Comparison of ENCODE assay signal across 19 cellular contexts in the genomic region with DNA sequence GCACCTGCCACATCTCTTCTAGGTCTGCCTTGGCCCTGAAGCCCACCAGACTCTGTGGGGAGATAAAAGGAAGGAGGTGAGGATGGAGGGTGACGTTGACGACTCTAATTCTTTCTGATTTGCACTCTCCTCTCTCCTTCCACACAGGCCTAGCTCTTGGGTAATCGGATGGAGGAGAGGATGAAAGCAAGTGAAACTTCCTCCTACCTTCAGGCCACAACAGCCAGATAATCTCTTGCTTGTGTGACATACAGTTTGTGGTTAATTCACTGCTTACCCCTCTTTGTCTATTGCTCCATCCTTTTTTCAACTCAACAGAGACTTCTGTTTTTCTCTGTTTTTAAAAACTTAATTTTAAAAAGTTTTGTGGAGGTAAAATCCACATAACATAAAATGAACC.
DNase-seq lines count a peak whose midpoint lies in the region; ATAC-seq and TF ChIP-seq lines count a peak whose summit lies in the region.
"Had no signal": no experiment of that assay in that cellular context is flagged by ENCODE, and none has a peak within 500 bp of the region (broad histone marks: within the 10 kb centered on the region; RNA-seq: fewer than 3 reads in every experiment).

No MANE protein-coding gene starts in this region.

- DNase-seq in activated CD4-positive, alpha-beta T cell treated with anti-CD3 and anti-CD28 coated beads for 36 hours: no peak
- DNase-seq in activated CD4-positive, alpha-beta T cell treated with anti-CD3 and anti-CD28 coated beads for 4 hours: no peak
- DNase-seq in KG1 (lab: John Stamatoyannopoulos, UW) (peak; percentile 13), SIG-M5 treated with dmso at 0.1 percent for 504 hours (lab: John Stamatoyannopoulos, UW; ENCODE audit: unreplicated experiment) (peak; percentile 79), A172 (ENCODE audit: low spot score) (no peak), hepatic stellate cell (ENCODE audit: low spot score) (no peak), breast epithelium (ENCODE audit: low spot score in 2 of 2) (no peak)
- no peak for DNase-seq in naive thymus-derived CD4-positive, alpha-beta T cell
- DNase-seq: 8988T, DMS79, erythroblast, GOT3, NCI-H1694 treated with DMSO at 0.1 percent for 48 hours, NCI-H2227 treated with DMSO at 0.1 percent for 48 hours had no signal

- H3K27ac Mint-ChIP-seq in activated CD4-positive, alpha-beta T cell treated with anti-CD3 and anti-CD28 coated beads for 36 hours: no peak overlapping the region
- H3K27ac Mint-ChIP-seq in naive thymus-derived CD4-positive, alpha-beta T cell: peak overlapping the region in 2 of 9 donors; percentile 4 to 48

- no peak for TF ChIP-seq CTCF in breast epithelium (IDR thresholded peaks at IDR 0.05)

- TF ChIP-seq POLR2A in breast epithelium (IDR thresholded peaks at IDR 0.05): no peak

- H3K4me1 ChIP-seq in naive thymus-derived CD4-positive, alpha-beta T cell (ENCODE audit: control insufficient read depth in 2 of 2, insufficient read depth in 2 of 2, low read length in 2 of 2): peaks cover 46 to 71% of the 10 kb centered on the region in 2 donors
- no peaks in the 10 kb centered on the region for H3K4me1 ChIP-seq in breast epithelium
- H3K4me1 ChIP-seq: gastroesophageal sphincter had no signal

- H3K27ac ChIP-seq in naive thymus-derived CD4-positive, alpha-beta T cell (ENCODE audit: low read depth, low read length): no peak overlapping the region
- no peak overlapping the region for H3K27ac ChIP-seq in breast epithelium
- H3K27ac ChIP-seq: cardiac muscle cell, gastroesophageal sphincter, RWPE1 had no signal

- no peaks in the 10 kb centered on the region for H3K9me3 Mint-ChIP-seq in activated CD4-positive, alpha-beta T cell treated with anti-CD3 and anti-CD28 coated beads for 36 hours (ENCODE audit: low read depth)
- H3K9me3 Mint-ChIP-seq in naive thymus-derived CD4-positive, alpha-beta T cell: peaks cover 0 to 3% (median 0%) of the 10 kb centered on the region in 11 donors
- H3K9me3 Mint-ChIP-seq: neural crest cell had no signal

- H3K36me3 Mint-ChIP-seq in activated CD4-positive, alpha-beta T cell treated with anti-CD3 and anti-CD28 coated beads for 36 hours (ENCODE audit: low read depth): no peaks in the 10 kb centered on the region
- H3K36me3 Mint-ChIP-seq in naive thymus-derived CD4-positive, alpha-beta T cell: peaks cover 0 to 4% (median 0%) of the 10 kb centered on the region in 5 donors
- H3K36me3 Mint-ChIP-seq: CD14-positive monocyte had no signal

- intact Hi-C loops in activated CD4-positive, alpha-beta T cell treated with anti-CD3 and anti-CD28 coated beads for 36 hours (cut with DNase I, micrococcal nuclease): loop anchor here in 1 of 2 experiments (5.0 to 10.0 kb wide), 3 partner anchors 217 to 1407 kb away; no protein-coding TSS in a partner anchor
- intact Hi-C loops in naive thymus-derived CD4-positive, alpha-beta T cell (cut with micrococcal nuclease): loop anchor here (5.0 to 10.0 kb wide), 2 partner anchors 164 to 637 kb away; no protein-coding TSS in a partner anchor
- intact Hi-C loops in breast epithelium (cut with DNase I; ENCODE audit: low total_unique reads): no loop called here

- peaks cover 39% of the 10 kb centered on the region for H3K4me1 Mint-ChIP-seq in activated CD4-positive, alpha-beta T cell treated with anti-CD3 and anti-CD28 coated beads for 36 hours
- H3K4me1 Mint-ChIP-seq in naive thymus-derived CD4-positive, alpha-beta T cell: peaks cover 51 to 96% (median 86%) of the 10 kb centered on the region in 7 donors

- H3K27me3 ChIP-seq in naive thymus-derived CD4-positive, alpha-beta T cell (ENCODE audit: control insufficient read depth in 2 of 2, insufficient read depth in 2 of 2, low read length in 2 of 2): no peaks in the 10 kb centered on the region
- H3K27me3 ChIP-seq in breast epithelium: peaks cover 0 to 10% of the 10 kb centered on the region in 2 donors
- H3K27me3 ChIP-seq: cardiac muscle cell had no signal

- H3K27me3 Mint-ChIP-seq in activated CD4-positive, alpha-beta T cell treated with anti-CD3 and anti-CD28 coated beads for 36 hours: peaks cover 12% of the 10 kb centered on the region
- peaks cover 0 to 67% (median 0%) of the 10 kb centered on the region in 5 donors for H3K27me3 Mint-ChIP-seq in naive thymus-derived CD4-positive, alpha-beta T cell

- POLR2A ChIA-PET in activated CD4-positive, alpha-beta T cell treated with anti-CD3 and anti-CD28 coated beads for 36 hours (lab: Charles Lee): no interaction called here
- POLR2A ChIA-PET in naive thymus-derived CD4-positive, alpha-beta T cell (lab: Charles Lee): no interaction called here

- no peaks in the 10 kb centered on the region for H3K36me3 ChIP-seq in naive thymus-derived CD4-positive, alpha-beta T cell (ENCODE audit: control insufficient read depth in 2 of 3, insufficient read depth in 3 of 3, low read length in 3 of 3)
- no peaks in the 10 kb centered on the region for H3K36me3 ChIP-seq in breast epithelium
- H3K36me3 ChIP-seq: cardiac muscle cell, gastroesophageal sphincter had no signal

- peak; percentile 39 for ATAC-seq in activated CD4-positive, alpha-beta T cell treated with anti-CD3 and anti-CD28 coated beads for 36 hours
- peak; percentile 66 for ATAC-seq in naive thymus-derived CD4-positive, alpha-beta T cell
- ATAC-seq: gastroesophageal sphincter had no signal

- CTCF ChIA-PET in activated CD4-positive, alpha-beta T cell treated with anti-CD3 and anti-CD28 coated beads for 36 hours (lab: Charles Lee): interaction anchor here (1.4 kb wide), 1 partner anchor 771 kb away, joined by 8 read pairs; no protein-coding TSS in a partner anchor
- CTCF ChIA-PET in naive thymus-derived CD4-positive, alpha-beta T cell (lab: Charles Lee): interaction anchor here (1.0 kb wide), 1 partner anchor 541 kb away, joined by 8 read pairs; no protein-coding TSS in a partner anchor

- H3K9me3 ChIP-seq in naive thymus-derived CD4-positive, alpha-beta T cell (ENCODE audit: control insufficient read depth in 2 of 3, low read length in 3 of 3): no peaks in the 10 kb centered on the region
- H3K9me3 ChIP-seq in breast epithelium: no peaks in the 10 kb centered on the region
- H3K9me3 ChIP-seq: gastroesophageal sphincter had no signal

- H3K4me3 Mint-ChIP-seq in activated CD4-positive, alpha-beta T cell treated with anti-CD3 and anti-CD28 coated beads for 36 hours: no peak overlapping the region
- peak overlapping the region in 6 of 10 donors; percentile 18 to 62 (median 38) for H3K4me3 Mint-ChIP-seq in naive thymus-derived CD4-positive, alpha-beta T cell
- H3K4me3 Mint-ChIP-seq: CD14-positive monocyte, neural crest cell had no signal

- no peak overlapping the region for H3K4me3 ChIP-seq in naive thymus-derived CD4-positive, alpha-beta T cell (ENCODE audit: low read length)
- H3K4me3 ChIP-seq in breast epithelium: no peak overlapping the region
- H3K4me3 ChIP-seq: cardiac muscle cell, gastroesophageal sphincter had no signal

Comparison
In these comparisons a context has a peak if more than half of its experiments do, and no peak if none do; other contexts are left out.
1. DNase-seq: peak in KG1 (single experiment) and SIG-M5 treated with dmso at 0.1 percent for 504 hours (single experiment); none in activated CD4-positive, alpha-beta T cell treated with anti-CD3 and anti-CD28 coated beads for 36 hours (single experiment), activated CD4-positive, alpha-beta T cell treated with anti-CD3 and anti-CD28 coated beads for 4 hours (0 of 2), naive thymus-derived CD4-positive, alpha-beta T cell (0 of 9), A172 (single experiment), hepatic stellate cell (single experiment) and breast epithelium (0 of 2).